25 cellular contexts compared by ENCODE assay signal in the genomic region with DNA sequence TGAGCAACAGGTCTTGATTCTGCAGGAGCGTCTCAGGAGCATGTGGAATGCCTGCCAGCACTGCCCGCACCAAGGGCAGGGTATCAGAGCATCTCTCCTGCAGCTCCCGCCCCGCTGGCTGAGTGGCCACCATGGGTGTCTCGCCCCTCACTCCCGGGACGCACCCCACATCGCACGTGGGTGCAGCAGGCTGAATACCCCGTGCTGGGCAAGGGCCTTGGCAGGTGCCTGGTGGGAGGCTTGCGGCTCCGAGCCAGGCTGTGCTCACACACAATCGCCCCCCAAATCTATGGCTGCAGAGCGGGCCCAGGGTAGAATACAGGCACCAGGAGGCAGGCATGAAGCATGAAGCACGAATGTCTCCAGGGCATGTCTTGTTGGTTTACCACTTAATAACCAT.
"Had no signal": no experiment of that assay in that cellular context is flagged by ENCODE, and none has a peak within 500 bp of the region (broad histone marks: within the 10 kb centered on the region; RNA-seq: fewer than 3 reads in every experiment).

No MANE protein-coding gene starts in this region.

- H3K9me3 ChIP-seq: ovary, psoas muscle, right lobe of liver, sigmoid colon, suprapubic skin, testis, tibial artery, transverse colon, upper lobe of right lung, uterus had no signal

- H3K27ac ChIP-seq: ovary, parathyroid adenoma, psoas muscle, right lobe of liver, sigmoid colon, suprapubic skin, testis, tibial artery, transverse colon, upper lobe of right lung, uterus had no signal

- H3K27me3 ChIP-seq: ovary, right lobe of liver, testis, transverse colon, uterus had no signal

- FAIRE-seq: small intestine had no signal

- H2AFZ ChIP-seq: parathyroid adenoma had no signal

- DNase-seq: naive thymus-derived CD8-positive, alpha-beta T cell; nephron progenitor cell; occipital lobe; ovary; posterior cingulate gyrus; psoas muscle; right cardiac atrium; right lobe of liver; sigmoid colon; small intestine; stimulated activated CD4-positive, alpha-beta T cell treated with anti-CD3 and anti-CD28 coated beads, Interleukin-15, amount 100 ng/mL, for 24 hours; stimulated activated CD4-positive, alpha-beta T cell treated with anti-CD3 and anti-CD28 coated beads, Interleukin-4, amount 100 ng/mL, for 1 hour; stimulated activated CD4-positive, alpha-beta T cell treated with anti-CD3 and anti-CD28 coated beads, Interleukin-4, amount 100 ng/mL, for 4 hours; stimulated activated CD8-positive, alpha-beta memory T cell treated with anti-CD3 and anti-CD28 coated beads, Interleukin-4, amount 100 ng/mL, for 48 hours; stimulated activated naive CD4-positive, alpha-beta T cell; stimulated activated naive CD8-positive, alpha-beta T cell treated with anti-CD3 and anti-CD28 coated beads, Interleukin-15, amount 100 ng/mL, for 72 hours; stimulated activated naive CD8-positive, alpha-beta T cell treated with anti-CD3 and anti-CD28 coated beads, Interleukin-15, Interleukin-2, amounts not matched to agents 100 U/mL and 50 U/mL, for 24 hours; substantia nigra; testis; tibial artery; transverse colon; upper lobe of right lung; uterus had no signal

- H3K79me2 ChIP-seq: parathyroid adenoma had no signal

- H3K4me1 ChIP-seq: parathyroid adenoma, psoas muscle, right lobe of liver, sigmoid colon, suprapubic skin, testis, tibial artery, transverse colon, upper lobe of right lung, uterus had no signal

- H3K36me3 ChIP-seq: ovary, right lobe of liver, sigmoid colon, suprapubic skin, tibial artery, transverse colon, upper lobe of right lung, uterus had no signal

- H3K4me3 ChIP-seq: ovary, psoas muscle, right lobe of liver, sigmoid colon, suprapubic skin, testis, tibial artery, transverse colon, upper lobe of right lung, uterus had no signal

- H3K9ac ChIP-seq: parathyroid adenoma had no signal
